Comparison of ENCODE assay signal across 15 cellular contexts in genomic region chr1:109383850-109384249, GRCh38. TPM values are rescaled to one million over a fixed set of nuclear protein-coding genes. Genes with fewer than 3 reads are reported as not detected.
DNase-seq lines count a peak whose midpoint lies in the region; ATAC-seq, FAIRE-seq and TF ChIP-seq lines count a peak whose summit lies in the region.
"Had no signal": no experiment of that assay in that cellular context is flagged by ENCODE, and none has a peak within 500 bp of the region (broad histone marks: within the 10 kb centered on the region; RNA-seq: fewer than 3 reads in every experiment).

No MANE protein-coding gene starts in this region.

- no peak overlapping the region for H4K5ac ChIP-seq in H1 (ENCODE audit: insufficient read length, low read depth, low read length)

- H3K79me2 ChIP-seq in H1 (ENCODE audit: control insufficient read depth in 1 of 2, insufficient read depth in 2 of 2, low read length in 2 of 2), result peaks cover 3 to 93% of the 10 kb centered on the region in 2 experiments; a peak in 3 of 4 replicates

- H3K27ac Mint-ChIP-seq in osteocyte (ENCODE audit: unreplicated experiment), result peak overlapping the region; percentile 76
- no peak overlapping the region for H3K27ac Mint-ChIP-seq in activated T-helper 2 cell treated with anti-CD3 and anti-CD28 coated beads, Interferon-gamma antibody, Interleukin-2, Interleukin-4, amounts not matched to agents 10 μg/mL and 5 μg/mL and 100 μg/mL, durations not matched to agents 14 hours and 24 hours and 36 hours
- H3K27ac Mint-ChIP-seq: activated B cell treated with CpG ODN at 0.5 μM for 24 hours; activated naive CD8-positive, alpha-beta T cell treated with anti-CD3 and anti-CD28 coated beads, Interleukin-2, amount 10 ng/mL, durations not matched to agents 7 days and 5 days; T-cell had no signal

- H2BK5ac ChIP-seq in H1 (ENCODE audit: low read depth, low read length), result no peak overlapping the region; the same call in 1 of the 2 replicates

- CTCF ChIA-PET in H1 (lab: Charles Lee; ENCODE audit: partially characterized antibody), result interaction anchor here (0.8 to 1.9 kb wide), 6 partner anchors 9 to 144 kb away, joined by 3 to 5 read pairs (median 4); no protein-coding TSS in a partner anchor

- H3K36me3 Mint-ChIP-seq in osteocyte (ENCODE audit: unreplicated experiment), result peaks cover 1% of the 10 kb centered on the region
- H3K36me3 Mint-ChIP-seq in activated T-helper 2 cell treated with anti-CD3 and anti-CD28 coated beads, Interferon-gamma antibody, Interleukin-2, Interleukin-4, amounts not matched to agents 10 μg/mL and 5 μg/mL and 100 μg/mL, durations not matched to agents 14 hours and 24 hours and 36 hours (ENCODE audit: low read depth), result no peaks in the 10 kb centered on the region
- H3K36me3 Mint-ChIP-seq: T-cell had no signal

- H3K14ac ChIP-seq in H1 (ENCODE audit: insufficient read length), result no peak overlapping the region

- H2BK12ac ChIP-seq in H1 (ENCODE audit: low read depth, low read length), result no peak overlapping the region

- TF ChIP-seq EP300 in H1 (IDR thresholded peaks at IDR 0.05; ENCODE audit: borderline replicate concordance in 1 of 2, low read depth in 2 of 2, low read length in 2 of 2), result no peak

- no peaks in the 10 kb centered on the region; the same call in 1 of the 2 replicates for H3K23me2 ChIP-seq in H1 (ENCODE audit: low read depth, low read length)

- H4K91ac ChIP-seq in H1 (replicated peaks; ENCODE audit: insufficient read length, low read length), result no peak overlapping the region

- 0 out of 4 replicates have a peak overlapping the region, but pooled peaks of 1 of the 2 experiments have one; percentile 36 for H3K4me2 ChIP-seq in H1 (ENCODE audit: insufficient read depth in 1 of 2, low read depth in 2 of 2, low read length in 2 of 2)

- H3K9me3 ChIP-seq in heart left ventricle (peaks cover 0 to 3% (median 0%) of the 10 kb centered on the region in 12 donors), H1 (ENCODE audit: insufficient read depth in 2 of 2, low read depth in 1 of 2, low read length in 1 of 2) (no peaks in the 10 kb centered on the region), vagina (no peaks in the 10 kb centered on the region)

- no peak overlapping the region for H3K23ac ChIP-seq in H1 (ENCODE audit: insufficient read length)

- H3K4ac ChIP-seq in H1 (replicated peaks; ENCODE audit: insufficient read length, low read depth, low read length), result no peak overlapping the region

- ATAC-seq in heart left ventricle, result no peak
- ATAC-seq in left ventricle myocardium superior, result no peak
- ATAC-seq: T-cell had no signal

- TF ChIP-seq RAD21 in H1 (IDR thresholded peaks at IDR 0.05 in 1 of 2, conservative IDR thresholded peaks at IDR 0.05 in 1 of 2; ENCODE audit: low read depth in 2 of 2, low read length in 2 of 2), result no peak

- H2BK15ac ChIP-seq in H1 (ENCODE audit: low read length), result no peak overlapping the region

- H3K27me3 ChIP-seq in heart left ventricle (no peaks in the 10 kb centered on the region), H1 (replicated peaks in 1 of 4; ENCODE audit: control insufficient read depth in 3 of 4, extremely low read depth in 1 of 4, insufficient read depth in 3 of 4, low read length in 3 of 4) (no peaks in the 10 kb centered on the region), vagina (no peaks in the 10 kb centered on the region)

- H4K20me1 ChIP-seq in H1 (replicated peaks in 1 of 2; ENCODE audit: control insufficient read depth in 1 of 2, insufficient read depth in 2 of 2, low read length in 2 of 2), result peaks cover 0 to 9% of the 10 kb centered on the region in 2 experiments

- DNase-seq in heart left ventricle (no peak), left ventricle myocardium superior (no peak), H1 (ENCODE audit: low read depth in 1 of 2, low spot score in 2 of 2) (no peak), osteocyte (ENCODE audit: extremely low spot score, unreplicated experiment) (no peak), vagina (ENCODE audit: extremely low spot score in 2 of 2) (no peak), ureter (ENCODE audit: low spot score) (no peak), SHP77 treated with DMSO at 0.1 percent for 48 hours (lab: John Stamatoyannopoulos, UW) (no peak)
- DNase-seq in activated T-helper 2 cell treated with anti-CD3 and anti-CD28 coated beads, Interferon-gamma antibody, Interleukin-2, Interleukin-4, amounts not matched to agents 10 μg/mL and 5 μg/mL and 100 μg/mL, durations not matched to agents 14 hours and 24 hours and 36 hours (ENCODE audit: low spot score), result no peak
- DNase-seq: activated B cell treated with CpG ODN at 0.5 μM for 24 hours; activated naive CD8-positive, alpha-beta T cell treated with anti-CD3 and anti-CD28 coated beads, Interleukin-2, amount 10 ng/mL, durations not matched to agents 7 days and 5 days; NCI-H146; NCI-H510A treated with DMSO at 0.1 percent for 48 hours; stimulated activated CD4-positive, alpha-beta T cell treated with anti-CD3 and anti-CD28 coated beads, Interleukin-2, amount 100 ng/mL, for 24 hours; stimulated activated CD8-positive, alpha-beta memory T cell treated with anti-CD3 and anti-CD28 coated beads, Interleukin-4, amount 100 ng/mL, for 48 hours; T-cell had no signal

- no peak overlapping the region for H3K9ac ChIP-seq in H1 (replicated peaks in 1 of 4; ENCODE audit: extremely low read depth in 1 of 4, low read depth in 3 of 4, low read length in 3 of 4)

- no peak overlapping the region for H2AK5ac ChIP-seq in H1 (ENCODE audit: low read depth, low read length)

- H4K8ac ChIP-seq in H1 (ENCODE audit: extremely low read depth, insufficient read depth, low read length), result no peak overlapping the region

- H3K18ac ChIP-seq in H1 (ENCODE audit: extremely low read depth, low read length), result no peak overlapping the region

- intact Hi-C loops in heart left ventricle (cut with DNase I), result no loop called here
- intact Hi-C loops in left ventricle myocardium superior (cut with micrococcal nuclease), result no loop called here
- intact Hi-C loops in vagina (cut with DNase I), result no loop called here
- intact Hi-C loops in activated T-helper 2 cell treated with anti-CD3 and anti-CD28 coated beads, Interferon-gamma antibody, Interleukin-2, Interleukin-4, amounts not matched to agents 10 μg/mL and 5 μg/mL and 100 μg/mL, durations not matched to agents 14 hours and 24 hours and 36 hours (cut with micrococcal nuclease), result no loop called here

- H3K4me1 Mint-ChIP-seq in osteocyte (ENCODE audit: unreplicated experiment), result peaks cover 39% of the 10 kb centered on the region
- H3K4me1 Mint-ChIP-seq in activated T-helper 2 cell treated with anti-CD3 and anti-CD28 coated beads, Interferon-gamma antibody, Interleukin-2, Interleukin-4, amounts not matched to agents 10 μg/mL and 5 μg/mL and 100 μg/mL, durations not matched to agents 14 hours and 24 hours and 36 hours (ENCODE audit: low read depth), result peaks cover 4% of the 10 kb centered on the region
- H3K4me1 Mint-ChIP-seq: activated B cell treated with CpG ODN at 0.5 μM for 24 hours, T-cell had no signal

- no peak overlapping the region for H2BK120ac ChIP-seq in H1 (replicated peaks; ENCODE audit: low read depth, low read length)

- peaks cover 0 to 89% (median 57%) of the 10 kb centered on the region in 12 donors for H3K4me1 ChIP-seq in heart left ventricle
- H3K4me1 ChIP-seq in H1 (replicated peaks in 1 of 4; ENCODE audit: control insufficient read depth in 3 of 4, insufficient read depth in 4 of 4, low read length in 3 of 4), result peaks cover 0 to 16% (median 3%) of the 10 kb centered on the region in 4 experiments; a peak in 3 of 7 replicates
- H3K4me1 ChIP-seq in vagina, result no peaks in the 10 kb centered on the region

- H2AFZ ChIP-seq in H1 (ENCODE audit: low read length), result no peak overlapping the region

- H3K79me1 ChIP-seq in H1 (ENCODE audit: low read depth, low read length), result peaks cover 3% of the 10 kb centered on the region; the same call in 1 of the 2 replicates

- POLR2A ChIA-PET in H1 (lab: Charles Lee; ENCODE audit: partially characterized antibody), result interaction anchor here (1.0 to 2.8 kb wide), 3 partner anchors 11 to 28 kb away, joined by 3 to 13 read pairs (median 6); no protein-coding TSS in a partner anchor

- H3K4me3 Mint-ChIP-seq in osteocyte (ENCODE audit: unreplicated experiment), result no peak overlapping the region
- H3K4me3 Mint-ChIP-seq in activated T-helper 2 cell treated with anti-CD3 and anti-CD28 coated beads, Interferon-gamma antibody, Interleukin-2, Interleukin-4, amounts not matched to agents 10 μg/mL and 5 μg/mL and 100 μg/mL, durations not matched to agents 14 hours and 24 hours and 36 hours (ENCODE audit: low read depth), result no peak overlapping the region
- H3K4me3 Mint-ChIP-seq: activated B cell treated with CpG ODN at 0.5 μM for 24 hours; activated naive CD8-positive, alpha-beta T cell treated with anti-CD3 and anti-CD28 coated beads, Interleukin-2, amount 10 ng/mL, durations not matched to agents 7 days and 5 days; T-cell had no signal

- WGBS in heart left ventricle, 4 donors, result 82 to 93% (median 87%) methylated on average over 7 of the region's 7 CpGs
- WGBS in H1 (ENCODE audit: extremely low coverage in 1 of 2, insufficient coverage in 1 of 2, insufficient read length in 1 of 2, insufficient replicate concordance in 2 of 2, low coverage in 1 of 2, low lambda C conversion rate in 2 of 2, missing lambda C conversion rate in 1 of 2), 2 experiments, result 82% methylated on average over 7 of the region's 7 CpGs; no CpG with 5 or more reads in 1 of the 2 experiments

- no peak overlapping the region for H2BK20ac ChIP-seq in H1 (ENCODE audit: low read length)

- H3K36me3 ChIP-seq in heart left ventricle (no peaks in the 10 kb centered on the region), H1 (ENCODE audit: control insufficient read depth in 2 of 4, insufficient read depth in 4 of 4, low read length in 3 of 4) (no peaks in the 10 kb centered on the region), vagina (no peaks in the 10 kb centered on the region)

- peak overlapping the region in 11 of 12 donors; percentile 51 to 95 (median 72) for H3K27ac ChIP-seq in heart left ventricle
- peak overlapping the region; percentile 5; the same call in 1 of the 2 replicates for H3K27ac ChIP-seq in H1 (ENCODE audit: low read depth, low read length)
- H3K27ac ChIP-seq in vagina, result peak overlapping the region; percentile 8

- no peak for FAIRE-seq in H1 (lab: Jason Lieb, UNC)

- no peak for TF ChIP-seq POLR2A in heart left ventricle (IDR thresholded peaks at IDR 0.05)
- TF ChIP-seq POLR2A in H1 (IDR thresholded peaks at IDR 0.05; ENCODE audit: control extremely low read depth in 1 of 2, low read depth in 2 of 2, low read length in 2 of 2), result no peak
- no peak for TF ChIP-seq POLR2A in vagina (IDR thresholded peaks at IDR 0.05)

- H3K4me3 ChIP-seq in heart left ventricle (no peak overlapping the region), H1 (ENCODE audit: extremely low read depth in 1 of 4, insufficient read depth in 2 of 4, low read depth in 3 of 4, low read length in 4 of 4) (no peak overlapping the region), vagina (no peak overlapping the region)

- TF ChIP-seq CTCF in heart left ventricle (IDR thresholded peaks at IDR 0.05) (no peak), H1 (IDR thresholded peaks at IDR 0.05; ENCODE audit: control extremely low read depth in 1 of 3, insufficient read depth in 1 of 3, low read depth in 1 of 3, low read length in 3 of 3) (no peak), osteocyte (IDR thresholded peaks at IDR 0.05) (no peak), vagina (IDR thresholded peaks at IDR 0.05) (no peak)

- no peak overlapping the region for H3K56ac ChIP-seq in H1 (replicated peaks; ENCODE audit: insufficient read length, low read depth, low read length)

- H3K27me3 Mint-ChIP-seq in osteocyte (ENCODE audit: unreplicated experiment), result no peaks in the 10 kb centered on the region
- peaks cover 6% of the 10 kb centered on the region for H3K27me3 Mint-ChIP-seq in activated T-helper 2 cell treated with anti-CD3 and anti-CD28 coated beads, Interferon-gamma antibody, Interleukin-2, Interleukin-4, amounts not matched to agents 10 μg/mL and 5 μg/mL and 100 μg/mL, durations not matched to agents 14 hours and 24 hours and 36 hours (ENCODE audit: low read depth)
- H3K27me3 Mint-ChIP-seq: activated naive CD8-positive, alpha-beta T cell treated with anti-CD3 and anti-CD28 coated beads, Interleukin-2, amount 10 ng/mL, durations not matched to agents 7 days and 5 days had no signal

- no peaks in the 10 kb centered on the region for H3K9me3 Mint-ChIP-seq in osteocyte (ENCODE audit: unreplicated experiment)
- no peaks in the 10 kb centered on the region for H3K9me3 Mint-ChIP-seq in activated T-helper 2 cell treated with anti-CD3 and anti-CD28 coated beads, Interferon-gamma antibody, Interleukin-2, Interleukin-4, amounts not matched to agents 10 μg/mL and 5 μg/mL and 100 μg/mL, durations not matched to agents 14 hours and 24 hours and 36 hours
- H3K9me3 Mint-ChIP-seq: activated naive CD8-positive, alpha-beta T cell treated with anti-CD3 and anti-CD28 coated beads, Interleukin-2, amount 10 ng/mL, durations not matched to agents 7 days and 5 days; T-cell had no signal

RNA-seq across cellular contexts. Expression of gene SORT1, which starts 13.9 kb away (rescaled TPM):
- total RNA-seq in heart left ventricle, result 100 to 1,000 TPM in 7 of 9 donors, 10 to 100 TPM in 2; 75.5 to 346 (median 165) TPM
- 100 to 1,000 TPM in 1 of 2 donors, 10 to 100 TPM in 1; 36.9 to 133 TPM for polyA plus RNA-seq in heart left ventricle
- total RNA-seq in left ventricle myocardium superior, result 117 TPM
- total RNA-seq in H1 (2021; fragmentation: NEBNext Ultra II Directional; extraction: Animal tissue kit (Norgen Biotek cat#: 25700)), result 67.4 and 69.6 TPM in 2 replicates
- 15.3 and 18.7 TPM in 2 replicates for polyA plus RNA-seq in H1 (2011; rRNA removed)
- polyA plus RNA-seq in H1 (2011; cell fraction: cytosol; rRNA removed), result 16.5 TPM
- 30.5 TPM for polyA plus RNA-seq in H1 (2011; cell fraction: nucleus; rRNA removed)
- polyA plus RNA-seq in H1 (2012, experiment 1 of 2), result 18.9 to 26.5 TPM (median 22.1 TPM) in 4 replicates
- 3.3 TPM for polyA plus RNA-seq in H1 (2012, experiment 2 of 2)
- polyA plus RNA-seq in H1 (2013, experiment 1 of 2), result 42.6 TPM
- 46.0 TPM for polyA plus RNA-seq in H1 (2013, experiment 2 of 2)
- 94.9 and 112 TPM in 2 replicates for polyA minus RNA-seq in H1 (2011; rRNA and poly(A)+ RNA removed)
- polyA minus RNA-seq in H1 (2011; cell fraction: cytosol; rRNA and poly(A)+ RNA removed), result 33.2 TPM
- 97.3 TPM for polyA minus RNA-seq in H1 (2011; cell fraction: nucleus; rRNA and poly(A)+ RNA removed)
- total RNA-seq in osteocyte, result 71.4 and 78.5 TPM in 2 replicates
- total RNA-seq in vagina, result 30.7 TPM
- total RNA-seq in ureter, result 63.8 TPM
- total RNA-seq in activated T-helper 2 cell treated with anti-CD3 and anti-CD28 coated beads, Interferon-gamma antibody, Interleukin-2, Interleukin-4, amounts not matched to agents 10 μg/mL and 5 μg/mL and 100 μg/mL, durations not matched to agents 14 hours and 24 hours and 36 hours, result 1.1 and 1.9 TPM in 2 replicates

RNA-seq across cellular contexts. Expression of gene PSMA5, which starts 42.4 kb away (rescaled TPM):
- total RNA-seq in heart left ventricle (10 to 100 TPM; 24.3 to 74.9 (median 61.0) TPM), left ventricle myocardium superior (50.8 TPM), osteocyte (101 and 108 TPM in 2 replicates), vagina (23.1 TPM), ureter (78.1 TPM)
- polyA plus RNA-seq in heart left ventricle (10 to 100 TPM; 31.5 to 94.7 TPM), H1 (2011; rRNA removed) (73.3 and 140 TPM in 2 replicates)
- 147 and 166 TPM in 2 replicates for total RNA-seq in H1 (2021; fragmentation: NEBNext Ultra II Directional; extraction: Animal tissue kit (Norgen Biotek cat#: 25700))
- 127 TPM for polyA plus RNA-seq in H1 (2011; cell fraction: cytosol; rRNA removed)
- polyA plus RNA-seq in H1 (2011; cell fraction: nucleus; rRNA removed), result 46.0 TPM
- polyA plus RNA-seq in H1 (2012, experiment 1 of 2), result 126 to 142 TPM (median 133 TPM) in 4 replicates
- 31.6 TPM for polyA plus RNA-seq in H1 (2012, experiment 2 of 2)
- polyA plus RNA-seq in H1 (2013, experiment 1 of 2), result 76.2 TPM
- 73.7 TPM for polyA plus RNA-seq in H1 (2013, experiment 2 of 2)
- polyA minus RNA-seq in H1 (2011; rRNA and poly(A)+ RNA removed), result 84.5 and 90.3 TPM in 2 replicates
- polyA minus RNA-seq in H1 (2011; cell fraction: cytosol; rRNA and poly(A)+ RNA removed), result 60.9 TPM
- polyA minus RNA-seq in H1 (2011; cell fraction: nucleus; rRNA and poly(A)+ RNA removed), result 26.5 TPM
- total RNA-seq in activated T-helper 2 cell treated with anti-CD3 and anti-CD28 coated beads, Interferon-gamma antibody, Interleukin-2, Interleukin-4, amounts not matched to agents 10 μg/mL and 5 μg/mL and 100 μg/mL, durations not matched to agents 14 hours and 24 hours and 36 hours, result 257 and 281 TPM in 2 replicates

Comparison
In these comparisons a context has a peak if more than half of its experiments do, and no peak if none do; other contexts are left out.
1. H3K27ac ChIP-seq: peak in every context shown above with its lines; median percentile 72 in heart left ventricle; 8 in vagina; 5 in H1.
2. RNA of gene SORT1, which starts 13.9 kb away (total RNA-seq): 75.5 to 346 TPM in heart left ventricle, 117 TPM in left ventricle myocardium superior (single experiment), 71.4 to 78.5 TPM in osteocyte, 67.4 to 69.6 TPM in H1, 63.8 TPM in ureter (single experiment) and 30.7 TPM in vagina (single experiment); 1.1 to 1.9 TPM in activated T-helper 2 cell treated with anti-CD3 and anti-CD28 coated beads, Interferon-gamma antibody, Interleukin-2, Interleukin-4, amounts not matched to agents 10 μg/mL and 5 μg/mL and 100 μg/mL, durations not matched to agents 14 hours and 24 hours and 36 hours; every median in the first group is over 10 times any median in the second.